17 cellular contexts compared by ENCODE assay signal in the genomic region with DNA sequence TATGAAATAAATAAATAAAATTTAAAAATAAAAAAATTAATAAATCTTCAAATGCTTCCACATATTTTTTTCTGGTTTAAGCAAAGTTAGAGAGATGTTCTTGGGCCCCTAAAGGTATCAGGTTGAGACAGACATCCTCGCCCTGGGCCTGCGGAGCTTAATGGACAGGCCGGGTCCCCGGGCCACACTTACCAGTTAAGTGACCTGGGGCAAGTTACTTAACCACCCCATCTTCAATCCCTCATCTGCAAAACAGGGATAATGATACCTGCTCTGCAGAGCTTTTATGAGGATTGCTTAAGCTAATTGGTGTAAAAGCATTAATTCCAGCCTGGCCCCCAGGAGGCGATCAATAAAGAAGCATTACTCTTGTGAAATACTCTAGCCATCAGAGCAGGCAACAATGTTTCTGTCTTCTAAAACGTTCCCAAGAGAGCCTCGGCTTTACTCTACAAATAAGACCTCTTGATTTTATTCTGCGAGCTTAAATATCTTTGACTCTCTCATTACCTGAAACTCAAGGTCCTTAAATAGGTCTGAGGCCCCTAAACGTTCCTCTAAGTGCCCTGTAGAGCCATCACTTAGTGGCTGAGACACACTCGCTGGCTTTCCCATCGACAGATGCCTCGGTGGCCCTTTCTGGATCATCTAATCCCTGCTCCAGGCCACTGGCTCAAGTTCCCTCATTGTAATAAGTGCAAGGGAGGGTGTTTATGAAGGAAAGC.
DNase-seq lines count a peak whose midpoint lies in the region; FAIRE-seq and TF ChIP-seq lines count a peak whose summit lies in the region.
"Had no signal": no experiment of that assay in that cellular context is flagged by ENCODE, and none has a peak within 500 bp of the region (broad histone marks: within the 10 kb centered on the region; RNA-seq: fewer than 3 reads in every experiment).

No MANE protein-coding gene starts in this region.

- DNase-seq in NOMO-1 treated with DMSO at 0.1 percent for 48 hours (lab: John Stamatoyannopoulos, UW; ENCODE audit: unreplicated experiment) (peak; percentile 13), NOMO-1 treated with dmso at 0.1 percent for 144 hours (lab: John Stamatoyannopoulos, UW; ENCODE audit: unreplicated experiment) (no peak), PC-9 (peak in 1 of 2 experiments; percentile 65), kidney (peak; percentile 28), stomach (peak; percentile 15), BE2C (no peak), glomerular visceral epithelial cell (ENCODE audit: extremely low spot score) (no peak)
- no peak for DNase-seq in activated CD8-positive, alpha-beta memory T cell treated with anti-CD3 and anti-CD28 coated beads, Interleukin-2, amount 50 U/mL, for 4 hours
- DNase-seq: amniotic stem cell, erythroblast, GDM1, KG1, left cardiac atrium, NCI-H748 treated with DMSO at 0.1 percent for 48 hours, substantia nigra, T-helper 2 cell had no signal

- no peak for TF ChIP-seq POLR2A in stomach (IDR thresholded peaks at IDR 0.05)

- H3K9me3 ChIP-seq in PC-9 (ENCODE audit: insufficient read depth, low read depth) (peaks cover 16% of the 10 kb centered on the region), kidney (ENCODE audit: control insufficient read depth in 1 of 2, low read length in 2 of 2) (peaks cover 0 to 8% of the 10 kb centered on the region in 2 donors), stomach (peaks cover 0 to 15% (median 10%) of the 10 kb centered on the region in 4 donors), BE2C (no peaks in the 10 kb centered on the region)
- H3K9me3 ChIP-seq: prostate gland had no signal

- H3K4me3 ChIP-seq in PC-9: peak overlapping the region; percentile 44; the same call in 1 of the 2 replicates
- no peak overlapping the region for H3K4me3 ChIP-seq in kidney (ENCODE audit: low read length in 2 of 2)
- H3K4me3 ChIP-seq in stomach: no peak overlapping the region
- H3K4me3 ChIP-seq in BE2C (ENCODE audit: low read depth, low read length): no peak overlapping the region
- H3K4me3 ChIP-seq: prostate gland had no signal

- 63 to 72% (median 67%) methylated on average over 12 of the region's 12 CpGs for WGBS in stomach, 5 donors

- POLR2A ChIA-PET in PC-9 (lab: Charles Lee; ENCODE audit: unreplicated experiment): interaction anchor here (0.6 kb wide), 2 partner anchors 55 to 75 kb away, joined by 6 to 13 read pairs; no protein-coding TSS in a partner anchor

- H3K27me3 ChIP-seq in PC-9 (ENCODE audit: insufficient read depth, low read depth): no peaks in the 10 kb centered on the region
- H3K27me3 ChIP-seq in stomach: peaks cover 0 to 28% (median 0%) of the 10 kb centered on the region in 3 donors
- no peaks in the 10 kb centered on the region; the same call in 1 of the 2 replicates for H3K27me3 ChIP-seq in BE2C

- no peaks in the 10 kb centered on the region for H3K9me2 ChIP-seq in PC-9 (ENCODE audit: insufficient read depth)

- peaks cover 70% of the 10 kb centered on the region for H3F3A ChIP-seq in PC-9 (ENCODE audit: insufficient read depth, low read depth)

- H3K79me2 ChIP-seq in PC-9 (ENCODE audit: low read depth): peaks cover 11% of the 10 kb centered on the region

- TF ChIP-seq CTCF in PC-9 (conservative IDR thresholded peaks at IDR 0.05) (no peak; the same call in 1 of the 2 replicates), kidney (IDR thresholded peaks at IDR 0.05; ENCODE audit: borderline replicate concordance, extremely low read depth, insufficient read depth) (no peak), stomach (IDR thresholded peaks at IDR 0.05) (no peak), BE2C (IDR thresholded peaks at IDR 0.05; ENCODE audit: low read depth, low read length) (no peak)

- peaks cover 65% of the 10 kb centered on the region for H3K4me1 ChIP-seq in PC-9 (replicated peaks; ENCODE audit: insufficient read depth)
- H3K4me1 ChIP-seq in kidney (ENCODE audit: control insufficient read depth in 1 of 2, insufficient read depth in 1 of 2, low read depth in 1 of 2, low read length in 2 of 2): no peaks in the 10 kb centered on the region
- H3K4me1 ChIP-seq in stomach: peaks cover 0 to 24% (median 16%) of the 10 kb centered on the region in 4 donors
- no peaks in the 10 kb centered on the region for H3K4me1 ChIP-seq in BE2C
- H3K4me1 ChIP-seq: prostate gland had no signal

- intact Hi-C loops in PC-9 (cut with micrococcal nuclease; ENCODE audit: unreplicated experiment) (no loop called here), kidney (cut with DNase I) (no loop called here), stomach (cut with DNase I; ENCODE audit: low total_unique reads) (no loop called here)

- no peak overlapping the region for H3K9ac ChIP-seq in kidney (ENCODE audit: low read length in 2 of 2)

- H3K4me2 ChIP-seq in PC-9: peak overlapping the region; percentile 79

- peak overlapping the region; percentile 78 for H2AFZ ChIP-seq in PC-9

- no peak for TF ChIP-seq EP300 in stomach (IDR thresholded peaks at IDR 0.05)

- peak overlapping the region; percentile 89 for H3K27ac ChIP-seq in PC-9
- no peak overlapping the region for H3K27ac ChIP-seq in kidney (ENCODE audit: low read depth in 2 of 2, low read length in 2 of 2)
- H3K27ac ChIP-seq in stomach: peak overlapping the region; percentile 23 to 69 (median 62)

- no peaks in the 10 kb centered on the region for H3K36me3 ChIP-seq in PC-9 (ENCODE audit: low read depth)
- no peaks in the 10 kb centered on the region for H3K36me3 ChIP-seq in kidney (ENCODE audit: control insufficient read depth in 1 of 2, insufficient read depth in 2 of 2, low read length in 2 of 2)
- H3K36me3 ChIP-seq in stomach: no peaks in the 10 kb centered on the region
- no peaks in the 10 kb centered on the region for H3K36me3 ChIP-seq in BE2C
- H3K36me3 ChIP-seq: prostate gland had no signal

- no peak for FAIRE-seq in kidney (lab: Jason Lieb, UNC)

- CTCF ChIA-PET in PC-9 (lab: Charles Lee): interaction anchor here (0.6 kb wide), 2 partner anchors 43 to 126 kb away, joined by 3 to 4 read pairs; no protein-coding TSS in a partner anchor

- no peaks in the 10 kb centered on the region for H4K20me1 ChIP-seq in PC-9 (ENCODE audit: insufficient read depth)

- no TSS peak for BruUV-seq in PC-9 (replicated peaks; lab: Mats Ljungman, UMichigan)

Comparison
In these comparisons a context has a peak if more than half of its experiments do, and no peak if none do; other contexts are left out.
1. DNase-seq: peak in NOMO-1 treated with DMSO at 0.1 percent for 48 hours (single experiment), kidney (single experiment) and stomach (single experiment); none in NOMO-1 treated with dmso at 0.1 percent for 144 hours (single experiment), BE2C (single experiment), glomerular visceral epithelial cell (single experiment) and activated CD8-positive, alpha-beta memory T cell treated with anti-CD3 and anti-CD28 coated beads, Interleukin-2, amount 50 U/mL, for 4 hours (single experiment).
2. H3K27ac ChIP-seq: peak in PC-9 (single experiment) and stomach (5 of 5); none in kidney (0 of 2).